8 cellular contexts compared by ENCODE assay signal in the genomic region with DNA sequence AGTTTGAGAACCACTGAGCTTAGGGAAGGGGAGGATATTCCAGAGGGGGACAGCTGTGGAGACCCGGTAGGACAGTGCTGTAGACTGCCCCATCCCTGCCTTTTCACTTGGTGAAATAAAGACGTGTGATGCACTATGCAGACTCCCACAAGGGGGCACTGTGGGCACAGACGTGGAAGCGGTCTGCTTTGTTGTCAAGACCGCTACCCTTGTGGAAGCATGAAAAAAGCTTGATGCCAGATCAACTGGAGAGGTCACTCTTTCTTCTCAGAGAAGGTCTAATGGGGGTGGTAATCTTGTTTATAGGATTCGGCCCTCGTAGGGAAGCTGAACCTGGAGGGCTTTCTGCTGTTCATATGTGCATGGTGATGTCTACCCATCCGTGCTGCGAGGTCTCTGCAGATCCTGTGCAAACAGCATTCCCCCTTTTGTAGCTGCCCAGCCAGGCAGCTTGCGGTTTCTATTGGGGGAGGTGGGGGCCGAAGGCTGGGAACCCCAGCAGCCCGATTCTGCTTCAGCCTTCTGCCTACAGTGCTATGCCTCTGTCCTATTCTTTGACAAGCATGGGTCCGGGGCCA.
DNase-seq lines count a peak whose midpoint lies in the region; ATAC-seq lines count a peak whose summit lies in the region.

No MANE protein-coding gene starts in this region.

- H3K27ac ChIP-seq in caudate nucleus (ENCODE audit: low read depth, low read length) = no peak overlapping the region

- ATAC-seq in HG02938 (IDR thresholded peaks at IDR 0.05; ENCODE audit: unreplicated experiment) = peak; percentile 60
- peak; percentile 72 to 74 for ATAC-seq in activated CD4-positive, CD25-positive, alpha-beta regulatory T cell treated with anti-CD3 and anti-CD28 coated beads, Interleukin-2, amount 50 U/mL, for 24 hours
- no peak for ATAC-seq in HG03520 (IDR thresholded peaks at IDR 0.05; ENCODE audit: unreplicated experiment)

- DNase-seq in GDM1 (lab: John Stamatoyannopoulos, UW) (peak; percentile 77), NCI-H2227 (lab: John Stamatoyannopoulos, UW; ENCODE audit: unreplicated experiment) (peak; percentile 89), caudate nucleus (lab: John Stamatoyannopoulos, UW) (peak in 60 of 61 donors; percentile 8 to 95 (median 74)), kidney tubule cell (ENCODE audit: low spot score) (peak; percentile 79)
- DNase-seq in stimulated activated CD4-positive, alpha-beta T cell treated with anti-CD3 and anti-CD28 coated beads, Interleukin-2, amount 100 ng/mL, for 48 hours = peak; percentile 84 to 85
